ENCODE assay signal across 15 cellular contexts in genomic region chr1:234163267-234163919, GRCh38.
"Had no signal": no experiment of that assay in that cellular context is flagged by ENCODE, and none has a peak within 500 bp of the region (broad histone marks: within the 10 kb centered on the region; RNA-seq: fewer than 3 reads in every experiment).

No MANE protein-coding gene starts in this region.

- ATAC-seq: activated CD4-positive, CD25-positive, alpha-beta regulatory T cell treated with anti-CD3 and anti-CD28 coated beads, Interleukin-2, amount 50 U/mL, for 24 hours; stimulated activated effector memory CD8-positive, alpha-beta T cell treated with anti-CD3 and anti-CD28 coated beads, Interleukin-12 subunit alpha, Interleukin-12 subunit beta, amount 100 ng/mL, for 72 hours had no signal

- DNase-seq: activated CD4-positive, alpha-beta T cell treated with anti-CD3 and anti-CD28 coated beads, Interleukin-2, amount 50 U/mL, for 48 hours; activated T-cell treated with anti-CD3 and anti-CD28 coated beads, Interleukin-2, amount 50 U/mL, for 1 hour; amniotic stem cell; central memory CD4-positive, alpha-beta T cell; effector CD8-positive, alpha-beta T cell; foreskin melanocyte; kidney glomerular epithelial cell; occipital lobe; T1000 had no signal

- H3K27me3 ChIP-seq: tibial nerve had no signal

- H3K4me3 Mint-ChIP-seq: activated naive CD4-positive, alpha-beta T cell treated with anti-CD3 and anti-CD28 coated beads, Interleukin-2, amount 50 U/mL, for 24 hours; brain; nephron; stimulated activated effector memory CD8-positive, alpha-beta T cell treated with anti-CD3 and anti-CD28 coated beads, Interleukin-12 subunit alpha, Interleukin-12 subunit beta, amount 100 ng/mL, for 72 hours had no signal

- H3K27ac Mint-ChIP-seq: activated naive CD4-positive, alpha-beta T cell treated with anti-CD3 and anti-CD28 coated beads, Interleukin-2, amount 50 U/mL, for 24 hours; brain; nephron; stimulated activated effector memory CD8-positive, alpha-beta T cell treated with anti-CD3 and anti-CD28 coated beads, Interleukin-12 subunit alpha, Interleukin-12 subunit beta, amount 100 ng/mL, for 72 hours had no signal

- H3K4me3 ChIP-seq: tibial nerve had no signal

- H3K9me3 Mint-ChIP-seq: activated naive CD4-positive, alpha-beta T cell treated with anti-CD3 and anti-CD28 coated beads, Interleukin-2, amount 50 U/mL, for 24 hours; brain; nephron; stimulated activated effector memory CD8-positive, alpha-beta T cell treated with anti-CD3 and anti-CD28 coated beads, Interleukin-12 subunit alpha, Interleukin-12 subunit beta, amount 100 ng/mL, for 72 hours had no signal

- H3K4me1 ChIP-seq: tibial nerve had no signal

- H3K9me3 ChIP-seq: tibial nerve had no signal

- H3K4me1 Mint-ChIP-seq: brain; stimulated activated effector memory CD8-positive, alpha-beta T cell treated with anti-CD3 and anti-CD28 coated beads, Interleukin-12 subunit alpha, Interleukin-12 subunit beta, amount 100 ng/mL, for 72 hours had no signal

- H3K27me3 Mint-ChIP-seq: activated naive CD4-positive, alpha-beta T cell treated with anti-CD3 and anti-CD28 coated beads, Interleukin-2, amount 50 U/mL, for 24 hours had no signal

- H3K36me3 ChIP-seq: tibial nerve had no signal

- H3K36me3 Mint-ChIP-seq: activated naive CD4-positive, alpha-beta T cell treated with anti-CD3 and anti-CD28 coated beads, Interleukin-2, amount 50 U/mL, for 24 hours; brain; stimulated activated effector memory CD8-positive, alpha-beta T cell treated with anti-CD3 and anti-CD28 coated beads, Interleukin-12 subunit alpha, Interleukin-12 subunit beta, amount 100 ng/mL, for 72 hours had no signal

- H3K27ac ChIP-seq: tibial nerve had no signal
